Comparison of ENCODE assay signal across 9 cellular contexts in genomic region chr1:204075116-204075636, GRCh38. TPM values are rescaled to one million over a fixed set of nuclear protein-coding genes. Genes with fewer than 3 reads are reported as not detected.
A peak's percentile ranks its signal among the peaks of the same experiment; 100 is the strongest.
DNase-seq lines count a peak whose midpoint lies in the region; ATAC-seq and TF ChIP-seq lines count a peak whose summit lies in the region.
"Had no signal": no experiment of that assay in that cellular context is flagged by ENCODE, and none has a peak within 500 bp of the region (broad histone marks: within the 10 kb centered on the region; RNA-seq: fewer than 3 reads in every experiment).

No MANE protein-coding gene starts in this region.

- intact Hi-C loops in OCI-LY7 (cut with micrococcal nuclease; ENCODE audit: unreplicated experiment), result no loop called here

- DNase-seq in HFF-Myc (ENCODE audit: extremely low read depth, low read depth) (no peak), amniotic epithelial cell (ENCODE audit: low read depth) (peak; percentile 57), OCI-LY7 (ENCODE audit: low spot score) (no peak), G401 (ENCODE audit: low spot score) (no peak), NCI-H1930 (lab: John Stamatoyannopoulos, UW) (no peak)
- DNase-seq: effector CD8-positive, alpha-beta T cell had no signal

- H3K9ac ChIP-seq in iPS-18a (ENCODE audit: low read length) (peak overlapping the region; percentile 64), skeletal muscle satellite cell (ENCODE audit: low read depth, low read length) (peak overlapping the region; percentile 72)

- H3K4me1 ChIP-seq in iPS-18a (ENCODE audit: control insufficient read depth, low read depth, low read length), result peaks cover 42% of the 10 kb centered on the region
- peaks cover 24% of the 10 kb centered on the region for H3K4me1 ChIP-seq in skeletal muscle satellite cell (ENCODE audit: control insufficient read depth, insufficient read depth, low read length)
- H3K4me1 ChIP-seq in OCI-LY7 (ENCODE audit: insufficient read depth, low read length, poor library complexity, severe bottlenecking), result peaks cover 4% of the 10 kb centered on the region

- H3K79me2 ChIP-seq in OCI-LY7 (ENCODE audit: insufficient read depth, low read depth, low read length), result no peaks in the 10 kb centered on the region

- H3K36me3 ChIP-seq in iPS-18a (ENCODE audit: control insufficient read depth, low read depth, low read length) (no peaks in the 10 kb centered on the region), skeletal muscle satellite cell (ENCODE audit: insufficient read depth, low read length) (no peaks in the 10 kb centered on the region), OCI-LY7 (ENCODE audit: insufficient read depth, low read length) (no peaks in the 10 kb centered on the region)

- TF ChIP-seq CTCF in HFF-Myc (IDR thresholded peaks at IDR 0.05; ENCODE audit: low read depth, low read length, missing control alignments), result no peak
- TF ChIP-seq CTCF in OCI-LY7 (conservative IDR thresholded peaks at IDR 0.05; ENCODE audit: low read length), result no peak

- no peaks in the 10 kb centered on the region for H3K9me2 ChIP-seq in OCI-LY7 (ENCODE audit: insufficient read depth, low read length)

- H3K27ac ChIP-seq in iPS-18a (ENCODE audit: low read length) (no peak overlapping the region), OCI-LY7 (ENCODE audit: low read depth, low read length, poor library complexity, severe bottlenecking) (no peak overlapping the region)

- POLR2A ChIA-PET in OCI-LY7 (lab: Charles Lee), result no interaction called here

- in situ Hi-C loops in G401 (cut with HindIII; ENCODE audit: low sequenced_read_pairs), result no loop called here

- H2AFZ ChIP-seq in OCI-LY7 (ENCODE audit: low read length), result no peak overlapping the region

- H4K20me1 ChIP-seq in OCI-LY7 (ENCODE audit: insufficient read depth, low read length), result no peaks in the 10 kb centered on the region

- BruUV-seq in OCI-LY7 (replicated peaks; lab: Mats Ljungman, UMichigan), result no TSS peak

- H3K9me3 ChIP-seq in iPS-18a (ENCODE audit: control insufficient read depth, low read depth, low read length) (no peaks in the 10 kb centered on the region), skeletal muscle satellite cell (replicated peaks; ENCODE audit: low read length) (no peaks in the 10 kb centered on the region), OCI-LY7 (ENCODE audit: low read length) (no peaks in the 10 kb centered on the region)

- CTCF ChIA-PET in OCI-LY7 (lab: Charles Lee; ENCODE audit: unreplicated experiment), result no interaction called here

- no peak for ATAC-seq in GM19023 (IDR thresholded peaks at IDR 0.05; ENCODE audit: unreplicated experiment)

- H3K4me3 ChIP-seq in HFF-Myc (replicated peaks; ENCODE audit: low read depth, low read length) (peak overlapping the region; percentile 65), iPS-18a (ENCODE audit: low read length) (peak overlapping the region; percentile 83), skeletal muscle satellite cell (ENCODE audit: low read length) (peak overlapping the region; percentile 96), OCI-LY7 (ENCODE audit: low read depth, low read length, poor library complexity, severe bottlenecking) (no peak overlapping the region)

- H3K27me3 ChIP-seq in iPS-18a (ENCODE audit: control insufficient read depth, insufficient read depth, low read length) (peaks cover 4% of the 10 kb centered on the region), skeletal muscle satellite cell (ENCODE audit: control insufficient read depth, insufficient read depth, low read length) (no peaks in the 10 kb centered on the region)

- H3K4me2 ChIP-seq in skeletal muscle satellite cell (ENCODE audit: low read length), result peak overlapping the region; percentile 91
- no peak overlapping the region for H3K4me2 ChIP-seq in OCI-LY7 (ENCODE audit: low read length)

RNA-seq across cellular contexts. Expression of gene SOX13, which starts 2.3 kb away (rescaled TPM):
- 8.1 and 12.0 TPM in 2 replicates for total RNA-seq in skeletal muscle satellite cell (2012; rRNA removed)
- not detected in 2 replicates for total RNA-seq in OCI-LY7 (2014; rRNA removed; shearing (Covaris generic))
- total RNA-seq in OCI-LY7 (2022), result 0.27 and 0.53 TPM in 2 replicates
- 0.06 TPM in 1 of 2 replicates, not detected in the other for total RNA-seq in G401 (2014; rRNA removed; shearing (Covaris generic))
